ENCODE assay signal across 10 cellular contexts in genomic region chr3:165805834-165806561, GRCh38. TPM values are rescaled to one million over a fixed set of nuclear protein-coding genes. Genes with fewer than 3 reads are reported as not detected.
DNase-seq lines count a peak whose midpoint lies in the region; ATAC-seq, FAIRE-seq and TF ChIP-seq lines count a peak whose summit lies in the region.
"Had no signal": no experiment of that assay in that cellular context is flagged by ENCODE, and none has a peak within 500 bp of the region (broad histone marks: within the 10 kb centered on the region; RNA-seq: fewer than 3 reads in every experiment).

No MANE protein-coding gene starts in this region.

- peak overlapping the region; percentile 38 for H3K4me3 ChIP-seq in A549

- no peak for TF ChIP-seq CTCF in A549 (IDR thresholded peaks at IDR 0.05)

- H3K4me2 ChIP-seq in A549, result peak overlapping the region; percentile 82

- peak overlapping the region; percentile 44 to 66; a peak in 5 of 6 replicates for H3K27ac ChIP-seq in A549

- TF ChIP-seq EP300 in A549 (IDR thresholded peaks at IDR 0.05), result no peak

- FAIRE-seq in A549 (lab: Jason Lieb, UNC), result no peak
- FAIRE-seq: H1 had no signal

- no peak for TF ChIP-seq POLR2A in A549 (IDR thresholded peaks at IDR 0.05; ENCODE audit: low read length)

- CTCF ChIA-PET in A549 (lab: Yijun Ruan, JAX), result no interaction called here

- TF ChIP-seq RAD21 in A549 (conservative IDR thresholded peaks at IDR 0.05 in 1 of 2, IDR thresholded peaks at IDR 0.05 in 1 of 2), result no peak

- peak; percentile 4 to 17 for DNase-seq in A549 (ENCODE audit: low read depth in 1 of 2, low spot score in 1 of 2)
- peak; percentile 58 for DNase-seq in amniotic epithelial cell (ENCODE audit: low read depth)
- no peak for DNase-seq in Ammon's horn (ENCODE audit: low spot score)
- no peak for DNase-seq in NAMALWA (ENCODE audit: low spot score)
- no peak for DNase-seq in GOT3 (lab: John Stamatoyannopoulos, UW)
- no peak for DNase-seq in NCI-H1417 treated with DMSO at 0.1 percent for 48 hours (lab: John Stamatoyannopoulos, UW)
- DNase-seq: AML-193 had no signal

- POLR2A ChIA-PET in A549 (lab: Yijun Ruan, JAX), result no interaction called here

- H3K9me3 ChIP-seq in A549, result no peaks in the 10 kb centered on the region

- peak; percentile 71 to 83; a peak in 5 of 6 replicates for ATAC-seq in A549
- peak; percentile 87 for ATAC-seq in GM19452 (IDR thresholded peaks at IDR 0.05; ENCODE audit: unreplicated experiment)
- peak; percentile 71 for ATAC-seq in HG03097 (IDR thresholded peaks at IDR 0.05; ENCODE audit: low FRiP score, unreplicated experiment)

- H3K4me1 ChIP-seq in A549, result peaks cover 5% of the 10 kb centered on the region; the same call in 2 of the 3 replicates

- 9% methylated on average over 5 of the region's 5 CpGs for WGBS in A549 (ENCODE audit: missing lambda C conversion rate)

TF ChIP-seq in A549, 52 proteins besides CTCF, POLR2A, EP300 and RAD21:
- TF ChIP-seq HDAC2 (IDR thresholded peaks at IDR 0.05), result no peak

RNA-seq across cellular contexts. Expression of gene BCHE, which starts 31.2 kb away (rescaled TPM):
- 4.7 and 5.5 TPM in 2 replicates for polyA plus RNA-seq in A549 (2011; rRNA removed)
- 0.19 and 0.25 TPM in 2 replicates for polyA plus RNA-seq in A549 (2012; cell fraction: cytosol; rRNA removed)
- 0.12 and 0.26 TPM in 2 replicates for polyA plus RNA-seq in A549 (2012; cell fraction: nucleus; rRNA removed)
- polyA plus RNA-seq in A549 (2017; fragmentation: RNase III; extraction: RNeasy Plus Mini Kit Qiagen cat#74134 plus additional on column Dnase treatment), result 2.1 to 2.8 TPM (median 2.6 TPM) in 3 replicates
- polyA minus RNA-seq in A549 (2011; rRNA and poly(A)+ RNA removed), result 0.83 and 1.8 TPM in 2 replicates

Comparison
In these comparisons a context has a peak if more than half of its experiments do, and no peak if none do; other contexts are left out.
1. DNase-seq: peak in A549 (2 of 2) and amniotic epithelial cell (single experiment); none in Ammon's horn (single experiment), NAMALWA (single experiment), GOT3 (single experiment) and NCI-H1417 treated with DMSO at 0.1 percent for 48 hours (single experiment).
2. Peak in every context shown above with its lines, with median percentiles within 50 percentile points of each other: ATAC-seq.